35 cellular contexts compared by ENCODE assay signal in the genomic region with DNA sequence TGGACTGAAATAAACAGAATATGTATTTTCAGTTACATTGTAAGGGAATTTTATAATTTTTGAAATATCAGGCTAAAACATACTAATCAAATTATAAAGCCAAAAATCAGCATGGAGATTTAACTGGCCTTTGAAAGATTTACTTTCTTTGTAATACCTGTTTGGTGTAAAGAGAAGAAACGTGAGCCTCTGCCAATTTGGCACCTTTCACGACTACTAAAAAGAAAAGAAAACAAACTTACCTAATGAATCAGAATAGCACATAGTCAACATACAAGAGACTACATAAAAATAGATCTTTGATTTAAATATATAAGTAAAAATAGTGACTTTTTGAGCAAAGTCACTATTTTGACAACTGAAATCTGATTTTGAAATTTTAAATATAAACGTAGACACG.
"Had no signal": no experiment of that assay in that cellular context is flagged by ENCODE, and none has a peak within 500 bp of the region (broad histone marks: within the 10 kb centered on the region; RNA-seq: fewer than 3 reads in every experiment).

No MANE protein-coding gene starts in this region.

- DNase-seq: activated B cell treated with CpG ODN at 0.5 μM for 24 hours; activated CD4-positive, alpha-beta memory T cell treated with anti-CD3 and anti-CD28 coated beads for 36 hours; activated CD4-positive, alpha-beta T cell treated with anti-CD3 and anti-CD28 coated beads for 4 hours; activated CD4-positive, alpha-beta T cell treated with anti-CD3 and anti-CD28 coated beads, Interleukin-2, amount 10 ng/mL, durations not matched to agents 24 days and 14 days; activated CD4-positive, alpha-beta T cell treated with anti-CD3 and anti-CD28 coated beads, Interleukin-2, amount 50 U/mL, for 1 hour; activated CD4-positive, alpha-beta T cell treated with anti-CD3 and anti-CD28 coated beads, Interleukin-2, amount 50 U/mL, for 4 hours; activated CD4-positive, CD25-positive, alpha-beta regulatory T cell treated with anti-CD3 and anti-CD28 coated beads, Interleukin-2, amount 50 U/mL, for 72 hours; activated CD8-positive, alpha-beta memory T cell treated with anti-CD3 and anti-CD28 coated beads, Interleukin-2, amount 50 U/mL, for 4 hours; activated CD8-positive, alpha-beta T cell treated with anti-CD3 and anti-CD28 coated beads for 36 hours; activated effector memory CD4-positive, alpha-beta T cell treated with anti-CD3 and anti-CD28 coated beads, Interleukin-2, amount 50 U/mL, for 16 hours; activated gamma-delta T cell treated with Interleukin-2 at 50 U/mL for 16 hours; activated naive CD4-positive, alpha-beta T cell; activated naive CD4-positive, alpha-beta T cell treated with anti-CD3 and anti-CD28 coated beads for 36 hours; activated naive CD4-positive, alpha-beta T cell treated with anti-CD3 and anti-CD28 coated beads, Interleukin-2, amount 50 U/mL, for 16 hours; activated naive CD8-positive, alpha-beta T cell treated with anti-CD3 and anti-CD28 coated beads for 36 hours; activated T-cell treated with anti-CD3 and anti-CD28 coated beads for 4 hours; activated T-cell treated with anti-CD3 and anti-CD28 coated beads, Interleukin-2, amount 50 U/mL, for 1 hour; activated T-cell treated with anti-CD3 and anti-CD28 coated beads, Interleukin-2, amount 50 U/mL, for 4 hours; activated T-cell treated with anti-CD3 and anti-CD28 coated beads, Interleukin-2, amount 50 U/mL, for 72 hours; adrenal gland; amniotic stem cell; aorta; brain microvascular endothelial cell; central memory CD4-positive, alpha-beta T cell; T-helper 1 cell; T-helper 2 cell; T-helper 9 cell had no signal

- H3K27ac ChIP-seq: adrenal gland, body of pancreas, brain microvascular endothelial cell, breast epithelium, VCaP had no signal

- H3K4me1 ChIP-seq: breast epithelium had no signal

- H3K27me3 Mint-ChIP-seq: activated B cell treated with CpG ODN at 0.5 μM for 24 hours; activated CD4-positive, alpha-beta memory T cell treated with anti-CD3 and anti-CD28 coated beads for 36 hours; activated CD4-positive, alpha-beta T cell treated with anti-CD3 and anti-CD28 coated beads, Interleukin-2, amount 10 ng/mL, durations not matched to agents 24 days and 14 days; activated CD8-positive, alpha-beta T cell treated with anti-CD3 and anti-CD28 coated beads for 36 hours; activated naive CD8-positive, alpha-beta T cell treated with anti-CD3 and anti-CD28 coated beads for 36 hours; activated T-helper 17 cell treated with anti-CD3 and anti-CD28 coated beads, Interleukin-2, amount 50 U/mL, for 72 hours had no signal

- H3K27me3 ChIP-seq: adrenal gland, body of pancreas, brain microvascular endothelial cell, breast epithelium had no signal

- H3K9me3 ChIP-seq: adrenal gland, body of pancreas, breast epithelium had no signal

- H3K4me1 Mint-ChIP-seq: activated B cell treated with CpG ODN at 0.5 μM for 24 hours; activated T-helper 17 cell treated with anti-CD3 and anti-CD28 coated beads, Interleukin-2, amount 50 U/mL, for 72 hours had no signal

- ATAC-seq: activated CD8-positive, alpha-beta T cell treated with anti-CD3 and anti-CD28 coated beads for 36 hours; activated naive CD4-positive, alpha-beta T cell treated with anti-CD3 and anti-CD28 coated beads, Interleukin-2, amount 50 U/mL, for 72 hours; activated T-cell treated with anti-CD3 and anti-CD28 coated beads, Interleukin-2, amount 50 U/mL, for 4 hours; activated T-cell treated with anti-CD3 and anti-CD28 coated beads, Interleukin-2, amount 50 U/mL, for 72 hours; activated T-helper 17 cell treated with anti-CD3 and anti-CD28 coated beads, Interleukin-2, amount 50 U/mL, for 72 hours; body of pancreas had no signal

- H3K9me3 Mint-ChIP-seq: activated B cell treated with CpG ODN at 0.5 μM for 24 hours; activated CD4-positive, alpha-beta memory T cell treated with anti-CD3 and anti-CD28 coated beads for 36 hours; activated CD4-positive, alpha-beta T cell treated with anti-CD3 and anti-CD28 coated beads, Interleukin-2, amount 10 ng/mL, durations not matched to agents 24 days and 14 days; activated CD8-positive, alpha-beta T cell treated with anti-CD3 and anti-CD28 coated beads for 36 hours; activated naive CD4-positive, alpha-beta T cell treated with anti-CD3 and anti-CD28 coated beads for 36 hours; activated naive CD4-positive, alpha-beta T cell treated with anti-CD3 and anti-CD28 coated beads, Interleukin-2, amount 50 U/mL, for 72 hours; activated naive CD8-positive, alpha-beta T cell treated with anti-CD3 and anti-CD28 coated beads for 36 hours; activated T-cell treated with anti-CD3 and anti-CD28 coated beads, Interleukin-2, amount 50 U/mL, for 4 hours; activated T-cell treated with anti-CD3 and anti-CD28 coated beads, Interleukin-2, amount 50 U/mL, for 72 hours; activated T-helper 1 cell treated with anti-CD3 and anti-CD28 coated beads, Interleukin-12 subunit alpha, Interleukin-12 subunit beta, Interleukin-2, Interleukin-4 antibody, amounts not matched to agents 30 ng/mL and 10 ng/mL and 1 ng/mL, durations not matched to agents 14 hours and 24 hours and 36 hours; activated T-helper 17 cell treated with anti-CD3 and anti-CD28 coated beads, Interleukin-2, amount 50 U/mL, for 72 hours; T-helper 1 cell treated with Interleukin-12 subunit alpha and Interleukin-12 subunit beta and Interleukin-4 antibody, amounts not matched to agents 30 μg/mL and 1 μg/mL, for 36 hours; T-helper 2 cell treated with Interferon-gamma antibody and Interleukin-4, amounts not matched to agents 5 μg/mL and 100 μg/mL, for 36 hours had no signal

- H3K4me3 Mint-ChIP-seq: activated B cell treated with CpG ODN at 0.5 μM for 24 hours; activated CD4-positive, alpha-beta memory T cell treated with anti-CD3 and anti-CD28 coated beads for 36 hours; activated CD4-positive, alpha-beta T cell treated with anti-CD3 and anti-CD28 coated beads, Interleukin-2, amount 10 ng/mL, durations not matched to agents 24 days and 14 days; activated CD8-positive, alpha-beta T cell treated with anti-CD3 and anti-CD28 coated beads for 36 hours; activated naive CD4-positive, alpha-beta T cell treated with anti-CD3 and anti-CD28 coated beads for 36 hours; activated naive CD8-positive, alpha-beta T cell treated with anti-CD3 and anti-CD28 coated beads for 36 hours; activated T-cell treated with anti-CD3 and anti-CD28 coated beads, Interleukin-2, amount 50 U/mL, for 4 hours; activated T-cell treated with anti-CD3 and anti-CD28 coated beads, Interleukin-2, amount 50 U/mL, for 72 hours; activated T-helper 1 cell treated with anti-CD3 and anti-CD28 coated beads, Interleukin-12 subunit alpha, Interleukin-12 subunit beta, Interleukin-2, Interleukin-4 antibody, amounts not matched to agents 30 ng/mL and 10 ng/mL and 1 ng/mL, durations not matched to agents 14 hours and 24 hours and 36 hours; activated T-helper 17 cell treated with anti-CD3 and anti-CD28 coated beads, Interleukin-2, amount 50 U/mL, for 72 hours; T-helper 1 cell treated with Interleukin-12 subunit alpha and Interleukin-12 subunit beta and Interleukin-4 antibody, amounts not matched to agents 30 μg/mL and 1 μg/mL, for 36 hours; T-helper 2 cell treated with Interferon-gamma antibody and Interleukin-4, amounts not matched to agents 5 μg/mL and 100 μg/mL, for 36 hours had no signal

- H3K4me3 ChIP-seq: adrenal gland, body of pancreas, breast epithelium had no signal

- H3K27ac Mint-ChIP-seq: activated B cell treated with CpG ODN at 0.5 μM for 24 hours; activated CD4-positive, alpha-beta memory T cell treated with anti-CD3 and anti-CD28 coated beads for 36 hours; activated CD4-positive, alpha-beta T cell treated with anti-CD3 and anti-CD28 coated beads, Interleukin-2, amount 10 ng/mL, durations not matched to agents 24 days and 14 days; activated CD8-positive, alpha-beta T cell treated with anti-CD3 and anti-CD28 coated beads for 36 hours; activated naive CD4-positive, alpha-beta T cell treated with anti-CD3 and anti-CD28 coated beads for 36 hours; activated naive CD4-positive, alpha-beta T cell treated with anti-CD3 and anti-CD28 coated beads, Interleukin-2, amount 50 U/mL, for 72 hours; activated naive CD8-positive, alpha-beta T cell treated with anti-CD3 and anti-CD28 coated beads for 36 hours; activated T-helper 1 cell treated with anti-CD3 and anti-CD28 coated beads, Interleukin-12 subunit alpha, Interleukin-12 subunit beta, Interleukin-2, Interleukin-4 antibody, amounts not matched to agents 30 ng/mL and 10 ng/mL and 1 ng/mL, durations not matched to agents 14 hours and 24 hours and 36 hours; T-helper 1 cell treated with Interleukin-12 subunit alpha and Interleukin-12 subunit beta and Interleukin-4 antibody, amounts not matched to agents 30 μg/mL and 1 μg/mL, for 36 hours; T-helper 2 cell treated with Interferon-gamma antibody and Interleukin-4, amounts not matched to agents 5 μg/mL and 100 μg/mL, for 36 hours had no signal
